ENCODE assay signal across 4 cellular contexts in genomic region chr17:60116196-60116595, GRCh38. TPM values are rescaled to one million over a fixed set of nuclear protein-coding genes. Genes with fewer than 3 reads are reported as not detected.
"Had no signal": no experiment of that assay in that cellular context is flagged by ENCODE, and none has a peak within 500 bp of the region (broad histone marks: within the 10 kb centered on the region; RNA-seq: fewer than 3 reads in every experiment).

No MANE protein-coding gene starts in this region.

RNA-seq across cellular contexts. Expression of gene CA4, which starts 33.6 kb away (rescaled TPM):
- total RNA-seq: LHCN-M2, M059J, MCF 10A, NCI-H460 had no signal
